ENCODE assay signal across 15 cellular contexts in genomic region chr20:50819344-50819743, GRCh38. TPM values are rescaled to one million over a fixed set of nuclear protein-coding genes. Genes with fewer than 3 reads are reported as not detected.
A peak's percentile ranks its signal among the peaks of the same experiment; 100 is the strongest.
DNase-seq lines count a peak whose midpoint lies in the region; ATAC-seq and TF ChIP-seq lines count a peak whose summit lies in the region.
"Had no signal": no experiment of that assay in that cellular context is flagged by ENCODE, and none has a peak within 500 bp of the region (broad histone marks: within the 10 kb centered on the region; RNA-seq: fewer than 3 reads in every experiment).

No MANE protein-coding gene starts in this region.

- TF ChIP-seq POLR2A in vagina (IDR thresholded peaks at IDR 0.05), result no peak

- peaks cover 76% of the 10 kb centered on the region for H3K4me1 Mint-ChIP-seq in stimulated activated naive CD8-positive, alpha-beta T cell treated with anti-CD3 and anti-CD28 coated beads, Interleukin-15, Interleukin-2, amounts not matched to agents 100 ng/mL and 50 ng/mL, for 24 hours (ENCODE audit: low read depth)
- H3K4me1 Mint-ChIP-seq in activated T-helper 1 cell treated with anti-CD3 and anti-CD28 coated beads, Interleukin-12 subunit alpha, Interleukin-12 subunit beta, Interleukin-2, Interleukin-4 antibody, amounts not matched to agents 30 ng/mL and 10 ng/mL and 1 ng/mL, durations not matched to agents 14 hours and 24 hours and 36 hours (ENCODE audit: low read depth), result peaks cover 48% of the 10 kb centered on the region
- H3K4me1 Mint-ChIP-seq in stimulated activated naive CD8-positive, alpha-beta T cell treated with anti-CD3 and anti-CD28 coated beads, Interleukin-15, amount 100 ng/mL, for 72 hours, result peaks cover 73% of the 10 kb centered on the region

- H3K27ac ChIP-seq in vagina (no peak overlapping the region), tibial artery (peak overlapping the region in 1 of 2 donors; percentile 62)

- H3K9me3 ChIP-seq in vagina, result no peaks in the 10 kb centered on the region
- H3K9me3 ChIP-seq in tibial artery, result no peaks in the 10 kb centered on the region
- H3K9me3 ChIP-seq: prostate gland had no signal

- H3K27me3 ChIP-seq in vagina, result no peaks in the 10 kb centered on the region
- H3K27me3 ChIP-seq in tibial artery, result no peaks in the 10 kb centered on the region

- H3K27me3 Mint-ChIP-seq in stimulated activated naive CD8-positive, alpha-beta T cell treated with anti-CD3 and anti-CD28 coated beads, Interleukin-15, Interleukin-2, amounts not matched to agents 100 ng/mL and 50 ng/mL, for 24 hours, result no peaks in the 10 kb centered on the region
- peaks cover 1% of the 10 kb centered on the region for H3K27me3 Mint-ChIP-seq in activated T-helper 1 cell treated with anti-CD3 and anti-CD28 coated beads, Interleukin-12 subunit alpha, Interleukin-12 subunit beta, Interleukin-2, Interleukin-4 antibody, amounts not matched to agents 30 ng/mL and 10 ng/mL and 1 ng/mL, durations not matched to agents 14 hours and 24 hours and 36 hours (ENCODE audit: insufficient read depth)
- no peaks in the 10 kb centered on the region for H3K27me3 Mint-ChIP-seq in stimulated activated naive CD8-positive, alpha-beta T cell treated with anti-CD3 and anti-CD28 coated beads, Interleukin-15, amount 100 ng/mL, for 72 hours

- ATAC-seq in stimulated activated naive CD8-positive, alpha-beta T cell treated with anti-CD3 and anti-CD28 coated beads, Interleukin-15, Interleukin-2, amounts not matched to agents 100 U/mL and 50 U/mL, for 24 hours, result no peak
- peak; percentile 28 for ATAC-seq in HG03095 (IDR thresholded peaks at IDR 0.05; ENCODE audit: unreplicated experiment)
- no peak for ATAC-seq in stimulated activated naive CD8-positive, alpha-beta T cell treated with anti-CD3 and anti-CD28 coated beads, Interleukin-15, amount 100 ng/mL, for 72 hours

- H3K9me3 Mint-ChIP-seq in stimulated activated naive CD8-positive, alpha-beta T cell treated with anti-CD3 and anti-CD28 coated beads, Interleukin-15, Interleukin-2, amounts not matched to agents 100 ng/mL and 50 ng/mL, for 24 hours, result no peaks in the 10 kb centered on the region
- peaks cover 4% of the 10 kb centered on the region for H3K9me3 Mint-ChIP-seq in activated T-helper 1 cell treated with anti-CD3 and anti-CD28 coated beads, Interleukin-12 subunit alpha, Interleukin-12 subunit beta, Interleukin-2, Interleukin-4 antibody, amounts not matched to agents 30 ng/mL and 10 ng/mL and 1 ng/mL, durations not matched to agents 14 hours and 24 hours and 36 hours
- peaks cover 0 to 4% of the 10 kb centered on the region in 2 donors for H3K9me3 Mint-ChIP-seq in stimulated activated naive CD8-positive, alpha-beta T cell treated with anti-CD3 and anti-CD28 coated beads, Interleukin-15, amount 100 ng/mL, for 72 hours
- H3K9me3 Mint-ChIP-seq: mesothelial cell of epicardium had no signal

- DNase-seq in stimulated activated naive CD8-positive, alpha-beta T cell treated with anti-CD3 and anti-CD28 coated beads, Interleukin-15, Interleukin-2, amounts not matched to agents 100 U/mL and 50 U/mL, for 24 hours, result no peak
- no peak for DNase-seq in activated T-helper 1 cell treated with anti-CD3 and anti-CD28 coated beads, Interleukin-12 subunit alpha, Interleukin-12 subunit beta, Interleukin-2, Interleukin-4 antibody, amounts not matched to agents 30 ng/mL and 10 ng/mL and 1 ng/mL, durations not matched to agents 14 hours and 24 hours and 36 hours (ENCODE audit: low spot score)
- DNase-seq in stimulated activated naive CD8-positive, alpha-beta T cell treated with anti-CD3 and anti-CD28 coated beads, Interleukin-15, amount 100 ng/mL, for 72 hours, result no peak
- DNase-seq in CD1c-positive myeloid dendritic cell (ENCODE audit: extremely low spot score) (no peak), vagina (ENCODE audit: extremely low spot score in 2 of 2) (no peak), tibial artery (no peak)
- DNase-seq: aorta; DND-41; NCI-H1694; Right ventricle myocardium superior; stimulated activated CD4-positive, alpha-beta T cell treated with anti-CD3 and anti-CD28 coated beads, Interleukin-1b, Interleukin-23, amount 100 ng/mL, for 48 hours had no signal

- peaks cover 18% of the 10 kb centered on the region for H3K36me3 Mint-ChIP-seq in stimulated activated naive CD8-positive, alpha-beta T cell treated with anti-CD3 and anti-CD28 coated beads, Interleukin-15, Interleukin-2, amounts not matched to agents 100 ng/mL and 50 ng/mL, for 24 hours (ENCODE audit: low read depth)
- peaks cover 11% of the 10 kb centered on the region for H3K36me3 Mint-ChIP-seq in activated T-helper 1 cell treated with anti-CD3 and anti-CD28 coated beads, Interleukin-12 subunit alpha, Interleukin-12 subunit beta, Interleukin-2, Interleukin-4 antibody, amounts not matched to agents 30 ng/mL and 10 ng/mL and 1 ng/mL, durations not matched to agents 14 hours and 24 hours and 36 hours (ENCODE audit: low read depth)

- peak overlapping the region; percentile 57 for H3K27ac Mint-ChIP-seq in stimulated activated naive CD8-positive, alpha-beta T cell treated with anti-CD3 and anti-CD28 coated beads, Interleukin-15, Interleukin-2, amounts not matched to agents 100 ng/mL and 50 ng/mL, for 24 hours
- H3K27ac Mint-ChIP-seq in activated T-helper 1 cell treated with anti-CD3 and anti-CD28 coated beads, Interleukin-12 subunit alpha, Interleukin-12 subunit beta, Interleukin-2, Interleukin-4 antibody, amounts not matched to agents 30 ng/mL and 10 ng/mL and 1 ng/mL, durations not matched to agents 14 hours and 24 hours and 36 hours, result peak overlapping the region; percentile 58
- peak overlapping the region; percentile 72 to 100 for H3K27ac Mint-ChIP-seq in stimulated activated naive CD8-positive, alpha-beta T cell treated with anti-CD3 and anti-CD28 coated beads, Interleukin-15, amount 100 ng/mL, for 72 hours

- H3K4me3 ChIP-seq in vagina (no peak overlapping the region), tibial artery (no peak overlapping the region)
- H3K4me3 ChIP-seq: prostate gland had no signal

- no peaks in the 10 kb centered on the region for H3K36me3 ChIP-seq in vagina
- no peaks in the 10 kb centered on the region for H3K36me3 ChIP-seq in tibial artery
- H3K36me3 ChIP-seq: prostate gland had no signal

- H3K4me1 ChIP-seq in vagina (peaks cover 7% of the 10 kb centered on the region), tibial artery (peaks cover 0 to 47% (median 30%) of the 10 kb centered on the region in 4 donors)

- no peak overlapping the region for H3K4me3 Mint-ChIP-seq in stimulated activated naive CD8-positive, alpha-beta T cell treated with anti-CD3 and anti-CD28 coated beads, Interleukin-15, Interleukin-2, amounts not matched to agents 100 ng/mL and 50 ng/mL, for 24 hours
- H3K4me3 Mint-ChIP-seq in activated T-helper 1 cell treated with anti-CD3 and anti-CD28 coated beads, Interleukin-12 subunit alpha, Interleukin-12 subunit beta, Interleukin-2, Interleukin-4 antibody, amounts not matched to agents 30 ng/mL and 10 ng/mL and 1 ng/mL, durations not matched to agents 14 hours and 24 hours and 36 hours, result no peak overlapping the region
- H3K4me3 Mint-ChIP-seq in stimulated activated naive CD8-positive, alpha-beta T cell treated with anti-CD3 and anti-CD28 coated beads, Interleukin-15, amount 100 ng/mL, for 72 hours, result no peak overlapping the region
- H3K4me3 Mint-ChIP-seq: mesothelial cell of epicardium had no signal

- TF ChIP-seq CTCF in vagina (IDR thresholded peaks at IDR 0.05) (no peak), tibial artery (IDR thresholded peaks at IDR 0.05) (no peak)

- intact Hi-C loops in activated T-helper 1 cell treated with anti-CD3 and anti-CD28 coated beads, Interleukin-12 subunit alpha, Interleukin-12 subunit beta, Interleukin-2, Interleukin-4 antibody, amounts not matched to agents 30 ng/mL and 10 ng/mL and 1 ng/mL, durations not matched to agents 14 hours and 24 hours and 36 hours (cut with micrococcal nuclease), result loop anchor here (5.0 kb wide), 1 partner anchor 93 kb away; no protein-coding TSS in a partner anchor
- intact Hi-C loops in vagina (cut with DNase I) (loop anchor here (5.0 kb wide), 1 partner anchor 108 kb away; no protein-coding TSS in a partner anchor), tibial artery (cut with DNase I; ENCODE audit: low total_unique reads) (loop anchor here (5.0 kb wide), 1 partner anchor 108 kb away; no protein-coding TSS in a partner anchor)

RNA-seq across cellular contexts. Expression of gene BCAS4, which starts 24.5 kb away (rescaled TPM):
- total RNA-seq in activated T-helper 1 cell treated with anti-CD3 and anti-CD28 coated beads, Interleukin-12 subunit alpha, Interleukin-12 subunit beta, Interleukin-2, Interleukin-4 antibody, amounts not matched to agents 30 ng/mL and 10 ng/mL and 1 ng/mL, durations not matched to agents 14 hours and 24 hours and 36 hours, result 7.8 and 9.3 TPM in 2 replicates
- total RNA-seq in vagina, result 1.7 TPM
